Comparison of ENCODE assay signal across 8 cellular contexts in the genomic region with DNA sequence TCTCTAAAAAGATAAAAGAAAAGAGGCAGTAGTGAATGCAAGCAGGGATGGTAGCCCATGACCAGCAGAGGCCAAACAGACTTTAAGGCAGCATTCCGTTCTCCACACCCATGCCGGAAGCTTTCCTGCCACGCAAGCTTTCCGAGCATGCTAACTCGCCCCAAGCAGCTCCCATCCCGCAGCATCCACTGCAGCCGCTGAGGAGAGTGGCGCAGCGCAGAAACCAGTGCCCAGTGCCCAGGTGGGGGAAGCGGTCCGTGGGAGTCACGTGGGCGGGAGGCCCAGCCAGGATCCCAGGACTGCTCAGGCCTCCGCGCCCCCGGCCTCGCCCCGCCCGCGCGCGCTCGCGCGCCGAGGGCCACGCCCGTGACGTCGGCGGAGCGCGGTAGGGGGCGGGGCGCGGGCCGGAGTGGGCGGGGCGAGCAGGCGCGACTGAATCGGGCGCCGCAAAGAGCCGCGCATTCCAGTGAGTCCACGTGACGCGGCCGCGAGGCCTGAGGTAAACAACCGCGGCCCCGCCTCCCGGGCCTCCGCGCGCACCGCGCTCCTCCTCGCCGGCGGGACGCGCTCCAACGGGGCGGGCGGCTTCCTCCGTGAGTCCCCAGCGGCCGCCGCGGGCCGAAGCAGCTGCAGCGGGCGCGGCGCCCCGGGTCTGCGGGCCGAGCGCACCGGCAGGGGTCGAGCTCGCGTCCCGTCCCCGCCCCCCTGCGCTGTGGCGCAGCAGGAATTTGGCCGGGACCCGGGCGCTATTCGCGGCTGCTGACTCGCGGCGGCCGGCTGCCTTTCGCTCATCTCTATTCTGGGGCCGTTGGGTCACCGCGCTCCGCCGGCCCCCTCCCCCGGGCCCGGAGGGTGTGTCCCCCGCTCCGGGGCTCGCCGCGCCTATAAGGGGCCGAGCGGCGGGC. TPM values are rescaled to one million over a fixed set of nuclear protein-coding genes. Genes with fewer than 3 reads are reported as not detected.
DNase-seq lines count a peak whose midpoint lies in the region; ATAC-seq and TF ChIP-seq lines count a peak whose summit lies in the region.

A gene with protein sequence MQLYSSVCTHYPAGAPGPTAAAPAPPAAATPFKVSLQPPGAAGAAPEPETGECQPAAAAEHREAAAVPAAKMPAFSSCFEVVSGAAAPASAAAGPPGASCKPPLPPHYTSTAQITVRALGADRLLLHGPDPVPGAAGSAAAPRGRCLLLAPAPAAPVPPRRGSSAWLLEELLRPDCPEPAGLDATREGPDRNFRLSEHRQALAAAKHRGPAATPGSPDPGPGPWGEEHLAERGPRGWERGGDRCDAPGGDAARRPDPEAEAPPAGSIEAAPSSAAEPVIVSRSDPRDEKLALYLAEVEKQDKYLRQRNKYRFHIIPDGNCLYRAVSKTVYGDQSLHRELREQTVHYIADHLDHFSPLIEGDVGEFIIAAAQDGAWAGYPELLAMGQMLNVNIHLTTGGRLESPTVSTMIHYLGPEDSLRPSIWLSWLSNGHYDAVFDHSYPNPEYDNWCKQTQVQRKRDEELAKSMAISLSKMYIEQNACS (plus strand): TSS at position 529 of the 905 bp plus-strand sequence. CDS start 383 bp downstream, outside the sequence.

- TF ChIP-seq POLR2A in gastroesophageal sphincter (IDR thresholded peaks at IDR 0.05): peak; percentile 74 to 86

- no peaks in the 10 kb centered on the region for H3K27me3 Mint-ChIP-seq in activated naive CD4-positive, alpha-beta T cell treated with anti-CD3 and anti-CD28 coated beads for 36 hours (ENCODE audit: low read depth)

- no peaks in the 10 kb centered on the region for H3K36me3 ChIP-seq in H7 (replicated peaks; ENCODE audit: control insufficient read depth, insufficient read depth, low read length)
- no peaks in the 10 kb centered on the region for H3K36me3 ChIP-seq in Loucy (ENCODE audit: insufficient read depth, low read length)
- H3K36me3 ChIP-seq in SJSA1: peaks cover 11% of the 10 kb centered on the region
- peaks cover 0 to 7% of the 10 kb centered on the region in 2 donors for H3K36me3 ChIP-seq in gastroesophageal sphincter

- H3K36me3 Mint-ChIP-seq in activated naive CD4-positive, alpha-beta T cell treated with anti-CD3 and anti-CD28 coated beads for 36 hours (ENCODE audit: low read depth): peaks cover 23% of the 10 kb centered on the region

- peak within 1 kb of the TSS; percentile 68 for H3K9ac ChIP-seq in Loucy (ENCODE audit: low read depth, low read length, poor library complexity, severe bottlenecking)

- peaks cover 33% of the 10 kb centered on the region for H3K4me1 Mint-ChIP-seq in activated naive CD4-positive, alpha-beta T cell treated with anti-CD3 and anti-CD28 coated beads for 36 hours (ENCODE audit: low read depth)

- TF ChIP-seq EP300 in gastroesophageal sphincter (IDR thresholded peaks at IDR 0.05): no peak

- H4K20me1 ChIP-seq in Loucy (ENCODE audit: insufficient read depth, low read length, poor library complexity, severe bottlenecking): peaks cover 6% of the 10 kb centered on the region

- H3K27me3 ChIP-seq in H7 (ENCODE audit: control insufficient read depth, insufficient read depth, low read length) (peaks cover 9% of the 10 kb centered on the region), Loucy (ENCODE audit: insufficient read depth, low read length, poor library complexity, severe bottlenecking) (peaks cover 4% of the 10 kb centered on the region), SJSA1 (replicated peaks) (no peaks in the 10 kb centered on the region), gastroesophageal sphincter (no peaks in the 10 kb centered on the region)

- H3K4me1 ChIP-seq in Loucy (ENCODE audit: insufficient read depth, low read length, poor library complexity, severe bottlenecking) (peaks cover 25% of the 10 kb centered on the region), SJSA1 (replicated peaks) (peaks cover 25% of the 10 kb centered on the region), gastroesophageal sphincter (peaks cover 0 to 44% (median 10%) of the 10 kb centered on the region in 3 donors)

- H3K9me3 ChIP-seq in Loucy (ENCODE audit: insufficient read depth, low read depth, low read length): no peaks in the 10 kb centered on the region
- peaks cover 5% of the 10 kb centered on the region for H3K9me3 ChIP-seq in SJSA1 (replicated peaks)
- H3K9me3 ChIP-seq in gastroesophageal sphincter: no peaks in the 10 kb centered on the region

- H3K4me2 ChIP-seq in Loucy (ENCODE audit: low read depth, low read length, poor library complexity, severe bottlenecking): peak within 1 kb of the TSS; percentile 78

- peak; percentile 95 for ATAC-seq in gastroesophageal sphincter

- H3F3A ChIP-seq in Loucy (ENCODE audit: low read depth): peaks cover 11% of the 10 kb centered on the region

- H3K27ac ChIP-seq in SJSA1 (peak within 1 kb of the TSS; percentile 75), gastroesophageal sphincter (peak within 1 kb of the TSS; percentile 79 to 98 (median 95)), substantia nigra (ENCODE audit: low read depth, low read length, poor library complexity, severe bottlenecking) (peak within 1 kb of the TSS; percentile 91)

- intact Hi-C loops in activated naive CD4-positive, alpha-beta T cell treated with anti-CD3 and anti-CD28 coated beads for 36 hours (cut with micrococcal nuclease): loop anchor here (2.0 to 5.0 kb wide), 4 partner anchors 342 to 1579 kb away; a partner anchor contains a TSS

- TF ChIP-seq CTCF in Loucy (conservative IDR thresholded peaks at IDR 0.05; ENCODE audit: low read length) (no peak), gastroesophageal sphincter (IDR thresholded peaks at IDR 0.05) (peak in 3 of 4 experiments; percentile 31 to 57 (median 56))

- peak within 1 kb of the TSS; percentile 94 for H2AFZ ChIP-seq in Loucy (ENCODE audit: low read length)

- DNase-seq in GDM1 (lab: John Stamatoyannopoulos, UW) (peak; percentile 90), H7 (peak; percentile 94), SJSA1 (ENCODE audit: low read depth in 1 of 2, low spot score in 2 of 2) (peak; percentile 78 to 92), non-pigmented ciliary epithelial cell (ENCODE audit: low read depth) (peak; percentile 53), substantia nigra (lab: John Stamatoyannopoulos, UW) (peak; percentile 67 to 100 (median 95))
- DNase-seq in activated naive CD4-positive, alpha-beta T cell treated with anti-CD3 and anti-CD28 coated beads for 36 hours: peak; percentile 94

- CTCF ChIA-PET in activated naive CD4-positive, alpha-beta T cell treated with anti-CD3 and anti-CD28 coated beads for 36 hours (lab: Charles Lee): interaction anchor here (0.6 to 1.6 kb wide), 6 partner anchors 9 to 124 kb away, joined by 3 to 8 read pairs (median 3); no protein-coding TSS in a partner anchor

- no peaks in the 10 kb centered on the region for H3K9me3 Mint-ChIP-seq in activated naive CD4-positive, alpha-beta T cell treated with anti-CD3 and anti-CD28 coated beads for 36 hours

- H3K4me3 Mint-ChIP-seq in activated naive CD4-positive, alpha-beta T cell treated with anti-CD3 and anti-CD28 coated beads for 36 hours: peak within 1 kb of the TSS; percentile 94

- H3K79me2 ChIP-seq in Loucy (ENCODE audit: insufficient read depth, low read length): no peaks in the 10 kb centered on the region; the same call in 1 of the 2 replicates

- peak within 1 kb of the TSS; percentile 84 for H3K27ac Mint-ChIP-seq in activated naive CD4-positive, alpha-beta T cell treated with anti-CD3 and anti-CD28 coated beads for 36 hours

- WGBS in gastroesophageal sphincter (ENCODE audit: low coverage in 1 of 2), 2 donors: no CpG with 5 or more reads among the region's 115 CpGs

- H3K4me3 ChIP-seq in H7 (ENCODE audit: insufficient read depth, low read depth, low read length): peak within 1 kb of the TSS; percentile 74
- H3K4me3 ChIP-seq in Loucy (ENCODE audit: low read length, poor library complexity, severe bottlenecking): peak within 1 kb of the TSS; percentile 81
- peak within 1 kb of the TSS; percentile 98 for H3K4me3 ChIP-seq in SJSA1
- peak within 1 kb of the TSS; percentile 67 to 95 for H3K4me3 ChIP-seq in gastroesophageal sphincter

- H3K9me2 ChIP-seq in Loucy (replicated peaks; ENCODE audit: low read depth, low read length): no peaks in the 10 kb centered on the region

RNA-seq across cellular contexts. Expression of the gene that starts here (rescaled TPM):
- 3.1 and 6.2 TPM in 2 replicates for total RNA-seq in H7 (2014; rRNA removed; shearing (Covaris generic))
- 1.8 and 3.8 TPM in 2 replicates for total RNA-seq in SJSA1 (2014; rRNA removed; shearing (Covaris generic))
- 10 to 100 TPM; 15.7 to 16.0 TPM for total RNA-seq in activated naive CD4-positive, alpha-beta T cell treated with anti-CD3 and anti-CD28 coated beads for 36 hours
- total RNA-seq in gastroesophageal sphincter: 10 to 100 TPM; 11.5 to 19.8 (median 12.3) TPM

Comparison
In these comparisons a context has a peak if more than half of its experiments do, and no peak if none do; other contexts are left out.
1. Peak in every context shown above with its lines: DNase-seq, ATAC-seq, H3K4me3 ChIP-seq and H3K27ac ChIP-seq.